1 cellular context compared by ENCODE assay signal in the genomic region with DNA sequence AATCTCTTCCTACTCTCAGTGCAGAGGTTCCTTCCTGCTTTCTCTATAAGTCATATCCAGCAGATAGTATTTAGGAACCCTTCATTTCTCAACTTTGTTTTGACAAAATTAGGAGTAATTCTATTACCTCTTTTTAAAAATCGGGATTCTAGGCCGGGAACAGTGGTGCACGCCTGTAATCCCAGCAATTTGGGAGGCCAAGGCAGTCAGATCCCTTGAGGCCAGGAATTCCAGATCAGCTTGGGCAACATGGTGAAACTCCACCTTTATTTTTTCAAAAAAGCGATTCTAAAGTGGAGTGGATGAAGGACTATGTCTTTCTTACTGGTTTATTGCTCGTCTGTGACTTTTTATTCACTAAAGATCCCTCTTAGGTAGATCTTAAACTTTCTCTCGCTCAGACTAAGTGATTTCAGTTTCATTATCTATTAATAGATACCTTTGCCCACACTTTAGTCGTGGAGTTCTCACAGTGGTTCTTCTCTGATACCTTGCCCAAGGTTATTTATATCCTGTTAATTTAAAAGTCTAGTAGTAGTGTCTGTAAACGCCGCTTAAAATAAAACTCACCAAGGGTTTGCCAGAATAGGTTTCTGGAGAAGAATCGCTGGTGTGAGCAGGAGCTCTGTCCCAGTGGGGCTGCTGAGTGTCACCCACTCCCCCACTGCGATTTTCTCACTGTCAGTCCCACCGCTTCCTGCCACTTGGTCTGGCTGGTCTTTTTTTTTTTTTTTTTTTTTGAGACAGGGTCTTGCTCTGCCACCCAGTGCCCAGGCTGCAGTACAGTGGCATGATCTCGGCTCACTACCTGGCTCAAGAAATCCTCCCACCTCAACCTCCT.
TF ChIP-seq lines count a peak whose summit lies in the region.

No MANE protein-coding gene starts in this region.

TF ChIP-seq in GM12878, 131 proteins besides CTCF, POLR2A, EP300 and RAD21 (continued from another document):
- TF ChIP-seq, protein P1, sequence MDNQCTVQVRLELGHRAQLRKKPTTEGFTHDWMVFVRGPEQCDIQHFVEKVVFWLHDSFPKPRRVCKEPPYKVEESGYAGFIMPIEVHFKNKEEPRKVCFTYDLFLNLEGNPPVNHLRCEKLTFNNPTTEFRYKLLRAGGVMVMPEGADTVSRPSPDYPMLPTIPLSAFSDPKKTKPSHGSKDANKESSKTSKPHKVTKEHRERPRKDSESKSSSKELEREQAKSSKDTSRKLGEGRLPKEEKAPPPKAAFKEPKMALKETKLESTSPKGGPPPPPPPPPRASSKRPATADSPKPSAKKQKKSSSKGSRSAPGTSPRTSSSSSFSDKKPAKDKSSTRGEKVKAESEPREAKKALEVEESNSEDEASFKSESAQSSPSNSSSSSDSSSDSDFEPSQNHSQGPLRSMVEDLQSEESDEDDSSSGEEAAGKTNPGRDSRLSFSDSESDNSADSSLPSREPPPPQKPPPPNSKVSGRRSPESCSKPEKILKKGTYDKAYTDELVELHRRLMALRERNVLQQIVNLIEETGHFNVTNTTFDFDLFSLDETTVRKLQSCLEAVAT (IDR thresholded peaks at IDR 0.05), result peak; percentile 17; the same call in 1 of the 2 replicates
- TF ChIP-seq FOXM1 (IDR thresholded peaks at IDR 0.05; ENCODE audit: low read depth, low read length) (no peak), ASH2L (IDR thresholded peaks at IDR 0.05; ENCODE audit: borderline replicate concordance, low read depth) (0 out of 2 replicates have a peak, but pooled peaks have one; percentile 23), ZNF274 (IDR thresholded peaks at IDR 0.05; ENCODE audit: insufficient read depth, insufficient read length) (no peak), BCL11A (IDR thresholded peaks at IDR 0.05; ENCODE audit: low read depth, low read length) (no peak), ATF7 (IDR thresholded peaks at IDR 0.05; ENCODE audit: low read depth) (peak; percentile 24; the same call in 1 of the 2 replicates), MEF2A (IDR thresholded peaks at IDR 0.05; ENCODE audit: insufficient read depth, low read depth, low read length) (peak; percentile 93), NFIC (IDR thresholded peaks at IDR 0.05; ENCODE audit: low read depth, low read length) (peak; percentile 71; the same call in 1 of the 2 replicates), YY1 (IDR thresholded peaks at IDR 0.05; ENCODE audit: low read depth, low read length) (no peak), NRF1 (conservative IDR thresholded peaks at IDR 0.05; ENCODE audit: low read depth, low read length) (no peak), SPI1 (IDR thresholded peaks at IDR 0.05; ENCODE audit: borderline replicate concordance, insufficient read depth, low read depth, low read length) (no peak), BRCA1 (IDR thresholded peaks at IDR 0.05; ENCODE audit: low read depth, low read length) (no peak), WRNIP1 (IDR thresholded peaks at IDR 0.05; ENCODE audit: borderline replicate concordance, low read depth, low read length) (no peak), IKZF2 (IDR thresholded peaks at IDR 0.05) (peak; percentile 36 to 40; a peak in 3 of 4 replicates), ZBED1 (IDR thresholded peaks at IDR 0.05; ENCODE audit: borderline replicate concordance) (peak; percentile 77), IRF4 (IDR thresholded peaks at IDR 0.05; ENCODE audit: low read depth, low read length) (0 out of 2 replicates have a peak, but pooled peaks have one; percentile 12), MEF2B (IDR thresholded peaks at IDR 0.05; ENCODE audit: partially characterized antibody, poor library complexity, severe bottlenecking) (peak; percentile 94), RUNX3 (IDR thresholded peaks at IDR 0.05; ENCODE audit: low read length) (peak; percentile 72)
- TF ChIP-seq, protein P2, sequence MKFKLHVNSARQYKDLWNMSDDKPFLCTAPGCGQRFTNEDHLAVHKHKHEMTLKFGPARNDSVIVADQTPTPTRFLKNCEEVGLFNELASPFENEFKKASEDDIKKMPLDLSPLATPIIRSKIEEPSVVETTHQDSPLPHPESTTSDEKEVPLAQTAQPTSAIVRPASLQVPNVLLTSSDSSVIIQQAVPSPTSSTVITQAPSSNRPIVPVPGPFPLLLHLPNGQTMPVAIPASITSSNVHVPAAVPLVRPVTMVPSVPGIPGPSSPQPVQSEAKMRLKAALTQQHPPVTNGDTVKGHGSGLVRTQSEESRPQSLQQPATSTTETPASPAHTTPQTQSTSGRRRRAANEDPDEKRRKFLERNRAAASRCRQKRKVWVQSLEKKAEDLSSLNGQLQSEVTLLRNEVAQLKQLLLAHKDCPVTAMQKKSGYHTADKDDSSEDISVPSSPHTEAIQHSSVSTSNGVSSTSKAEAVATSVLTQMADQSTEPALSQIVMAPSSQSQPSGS (IDR thresholded peaks at IDR 0.05; ENCODE audit: low read length), result peak; percentile 64; the same call in 1 of the 2 replicates
- TF ChIP-seq, protein P3, sequence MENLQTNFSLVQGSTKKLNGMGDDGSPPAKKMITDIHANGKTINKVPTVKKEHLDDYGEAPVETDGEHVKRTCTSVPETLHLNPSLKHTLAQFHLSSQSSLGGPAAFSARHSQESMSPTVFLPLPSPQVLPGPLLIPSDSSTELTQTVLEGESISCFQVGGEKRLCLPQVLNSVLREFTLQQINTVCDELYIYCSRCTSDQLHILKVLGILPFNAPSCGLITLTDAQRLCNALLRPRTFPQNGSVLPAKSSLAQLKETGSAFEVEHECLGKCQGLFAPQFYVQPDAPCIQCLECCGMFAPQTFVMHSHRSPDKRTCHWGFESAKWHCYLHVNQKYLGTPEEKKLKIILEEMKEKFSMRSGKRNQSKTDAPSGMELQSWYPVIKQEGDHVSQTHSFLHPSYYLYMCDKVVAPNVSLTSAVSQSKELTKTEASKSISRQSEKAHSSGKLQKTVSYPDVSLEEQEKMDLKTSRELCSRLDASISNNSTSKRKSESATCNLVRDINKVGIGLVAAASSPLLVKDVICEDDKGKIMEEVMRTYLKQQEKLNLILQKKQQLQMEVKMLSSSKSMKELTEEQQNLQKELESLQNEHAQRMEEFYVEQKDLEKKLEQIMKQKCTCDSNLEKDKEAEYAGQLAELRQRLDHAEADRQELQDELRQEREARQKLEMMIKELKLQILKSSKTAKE (IDR thresholded peaks at IDR 0.05; ENCODE audit: low read depth, poor library complexity, severe bottlenecking), result peak; percentile 89
- TF ChIP-seq, protein P4, sequence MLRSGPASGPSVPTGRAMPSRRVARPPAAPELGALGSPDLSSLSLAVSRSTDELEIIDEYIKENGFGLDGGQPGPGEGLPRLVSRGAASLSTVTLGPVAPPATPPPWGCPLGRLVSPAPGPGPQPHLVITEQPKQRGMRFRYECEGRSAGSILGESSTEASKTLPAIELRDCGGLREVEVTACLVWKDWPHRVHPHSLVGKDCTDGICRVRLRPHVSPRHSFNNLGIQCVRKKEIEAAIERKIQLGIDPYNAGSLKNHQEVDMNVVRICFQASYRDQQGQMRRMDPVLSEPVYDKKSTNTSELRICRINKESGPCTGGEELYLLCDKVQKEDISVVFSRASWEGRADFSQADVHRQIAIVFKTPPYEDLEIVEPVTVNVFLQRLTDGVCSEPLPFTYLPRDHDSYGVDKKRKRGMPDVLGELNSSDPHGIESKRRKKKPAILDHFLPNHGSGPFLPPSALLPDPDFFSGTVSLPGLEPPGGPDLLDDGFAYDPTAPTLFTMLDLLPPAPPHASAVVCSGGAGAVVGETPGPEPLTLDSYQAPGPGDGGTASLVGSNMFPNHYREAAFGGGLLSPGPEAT (IDR thresholded peaks at IDR 0.05; ENCODE audit: low read depth), result peak; percentile 51
- TF ChIP-seq, protein P5, sequence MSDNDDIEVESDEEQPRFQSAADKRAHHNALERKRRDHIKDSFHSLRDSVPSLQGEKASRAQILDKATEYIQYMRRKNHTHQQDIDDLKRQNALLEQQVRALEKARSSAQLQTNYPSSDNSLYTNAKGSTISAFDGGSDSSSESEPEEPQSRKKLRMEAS (IDR thresholded peaks at IDR 0.05; ENCODE audit: low read depth, low read length), result no peak
